ENCODE assay signal across 33 cellular contexts in genomic region chr17:5200360-5200759, GRCh38. TPM values are rescaled to one million over a fixed set of nuclear protein-coding genes. Genes with fewer than 3 reads are reported as not detected.
DNase-seq lines count a peak whose midpoint lies in the region; ATAC-seq and TF ChIP-seq lines count a peak whose summit lies in the region.
"Had no signal": no experiment of that assay in that cellular context is flagged by ENCODE, and none has a peak within 500 bp of the region (broad histone marks: within the 10 kb centered on the region; RNA-seq: fewer than 3 reads in every experiment).

No MANE protein-coding gene starts in this region.

- H3K9ac ChIP-seq in SU-DHL-6 (ENCODE audit: low read length) (peak overlapping the region; percentile 44), mammary epithelial cell (ENCODE audit: insufficient read depth, low read length) (no peak overlapping the region)

- no peaks in the 10 kb centered on the region for H3K27me3 Mint-ChIP-seq in stimulated activated memory B cell treated with anti-CD40 and anti-IgM and Interleukin-4, amounts not matched to agents 10 μg/mL and 1 μg/mL and 100 μg/mL, for 72 hours
- H3K27me3 Mint-ChIP-seq: CD8-positive, alpha-beta memory T cell had no signal

- peak overlapping the region; percentile 55 for H3K27ac Mint-ChIP-seq in stimulated activated memory B cell treated with anti-CD40 and anti-IgM and Interleukin-4, amounts not matched to agents 10 μg/mL and 1 μg/mL and 100 μg/mL, for 72 hours
- H3K27ac Mint-ChIP-seq: CD14-positive monocyte had no signal

- ATAC-seq in GM18517 (IDR thresholded peaks at IDR 0.05; ENCODE audit: unreplicated experiment): peak; percentile 47
- no peak for ATAC-seq in stimulated activated memory B cell treated with anti-CD40 and anti-IgM and Interleukin-4, amounts not matched to agents 10 μg/mL and 1 μg/mL and 100 μg/mL, for 72 hours
- ATAC-seq: HCT116 had no signal

- no peak for TF ChIP-seq CTCF in GM10266 (IDR thresholded peaks at IDR 0.05; ENCODE audit: control insufficient read depth, insufficient read depth, low read depth, missing control alignments)
- no peak for TF ChIP-seq CTCF in SU-DHL-6 (IDR thresholded peaks at IDR 0.05; ENCODE audit: insufficient read depth, low read length, poor library complexity, severe bottlenecking)
- TF ChIP-seq CTCF in mammary epithelial cell (conservative IDR thresholded peaks at IDR 0.05 in 1 of 2, IDR thresholded peaks at IDR 0.05 in 1 of 2; ENCODE audit: extremely low read depth in 1 of 2, insufficient read depth in 1 of 2, low read depth in 1 of 2, low read length in 2 of 2): no peak

- no peaks in the 10 kb centered on the region for H3K9me3 ChIP-seq in SU-DHL-6 (ENCODE audit: insufficient read depth, low read length)
- no peaks in the 10 kb centered on the region for H3K9me3 ChIP-seq in mammary epithelial cell (replicated peaks; ENCODE audit: insufficient read depth, low read length)
- H3K9me3 ChIP-seq: BE2C had no signal

- H3K4me1 ChIP-seq in mammary epithelial cell (ENCODE audit: insufficient read depth, low read length): no peaks in the 10 kb centered on the region
- H3K4me1 ChIP-seq: BE2C had no signal

- no peak overlapping the region for H3K4me3 Mint-ChIP-seq in stimulated activated memory B cell treated with anti-CD40 and anti-IgM and Interleukin-4, amounts not matched to agents 10 μg/mL and 1 μg/mL and 100 μg/mL, for 72 hours
- H3K4me3 Mint-ChIP-seq: CD14-positive monocyte; CD8-positive, alpha-beta memory T cell had no signal

- CTCF ChIA-PET in mammary epithelial cell (lab: Charles Lee; ENCODE audit: low non-redundant PET): no interaction called here

- BruUV-seq in mammary epithelial cell (replicated peaks; lab: Mats Ljungman, UMichigan): no TSS peak

- peaks cover 44% of the 10 kb centered on the region for H3K4me1 Mint-ChIP-seq in stimulated activated memory B cell treated with anti-CD40 and anti-IgM and Interleukin-4, amounts not matched to agents 10 μg/mL and 1 μg/mL and 100 μg/mL, for 72 hours

- H2AFZ ChIP-seq in SU-DHL-6 (ENCODE audit: low read depth, low read length, severe bottlenecking) (peak overlapping the region; percentile 20), mammary epithelial cell (ENCODE audit: low read depth, low read length) (no peak overlapping the region)
- H2AFZ ChIP-seq: PC-9 had no signal

- H3K4me3 ChIP-seq in SU-DHL-6 (ENCODE audit: insufficient read depth, low read length, poor library complexity, severe bottlenecking) (no peak overlapping the region), mammary epithelial cell (replicated peaks in 1 of 3; ENCODE audit: insufficient read depth in 1 of 3, low read depth in 2 of 3, low read length in 3 of 3) (no peak overlapping the region)
- H3K4me3 ChIP-seq: PC-9 had no signal

- WGBS in mammary epithelial cell (ENCODE audit: low coverage, missing lambda C conversion rate): 50% methylated on average over 2 of the region's 2 CpGs

- peak overlapping the region; percentile 64 for H3K4me2 ChIP-seq in SU-DHL-6 (ENCODE audit: low read depth, low read length, poor library complexity, severe bottlenecking)
- H3K4me2 ChIP-seq in mammary epithelial cell (ENCODE audit: insufficient read depth, low read depth, low read length): no peak overlapping the region
- H3K4me2 ChIP-seq: PC-9 had no signal

- intact Hi-C loops in mammary epithelial cell (cut with micrococcal nuclease): no loop called here

- H4K20me1 ChIP-seq in SU-DHL-6 (ENCODE audit: low read depth, low read length) (no peaks in the 10 kb centered on the region), mammary epithelial cell (ENCODE audit: insufficient read depth, low read length) (no peaks in the 10 kb centered on the region)

- H3K9me2 ChIP-seq in SU-DHL-6 (replicated peaks; ENCODE audit: insufficient read depth, low read length): no peaks in the 10 kb centered on the region

- peaks cover 25% of the 10 kb centered on the region for H3K36me3 Mint-ChIP-seq in stimulated activated memory B cell treated with anti-CD40 and anti-IgM and Interleukin-4, amounts not matched to agents 10 μg/mL and 1 μg/mL and 100 μg/mL, for 72 hours

- peaks cover 35% of the 10 kb centered on the region for H3F3A ChIP-seq in SU-DHL-6 (ENCODE audit: insufficient read depth)

- in situ Hi-C loops in ACHN (cut with HindIII; ENCODE audit: low pct_ligation_motif_present, low pct_unique_long_range_greater_than_20kb, low sequenced_read_pairs): no loop called here
- in situ Hi-C loops in mammary epithelial cell (cut with MboI; ENCODE audit: low sequenced_read_pairs in 2 of 2): loop anchor here in 1 of 2 donors (25.0 kb wide), 1 partner anchor 88 kb away; the partner anchor contains the start of genes USP6 and ZNF232

- H3K79me2 ChIP-seq in SU-DHL-6 (ENCODE audit: insufficient read depth, low read length): no peaks in the 10 kb centered on the region
- no peaks in the 10 kb centered on the region for H3K79me2 ChIP-seq in mammary epithelial cell (ENCODE audit: insufficient read depth, low read length)

- dilution Hi-C loops in mammary epithelial cell (cut with HindIII; ENCODE audit: low sequenced_read_pairs): no loop called here

- H3K27ac ChIP-seq in SU-DHL-6 (ENCODE audit: low read depth, low read length): peak overlapping the region; percentile 94
- no peak overlapping the region for H3K27ac ChIP-seq in mammary epithelial cell (ENCODE audit: insufficient read depth, low read depth, low read length)
- H3K27ac ChIP-seq: HL-60, PC-9 had no signal

- peaks cover 5% of the 10 kb centered on the region for H3K9me3 Mint-ChIP-seq in stimulated activated memory B cell treated with anti-CD40 and anti-IgM and Interleukin-4, amounts not matched to agents 10 μg/mL and 1 μg/mL and 100 μg/mL, for 72 hours
- H3K9me3 Mint-ChIP-seq: CD8-positive, alpha-beta memory T cell had no signal

- no peaks in the 10 kb centered on the region for H3K27me3 ChIP-seq in SU-DHL-6 (ENCODE audit: low read length)
- no peaks in the 10 kb centered on the region for H3K27me3 ChIP-seq in mammary epithelial cell (ENCODE audit: insufficient read depth, low read length)
- H3K27me3 ChIP-seq: BE2C had no signal

- no peaks in the 10 kb centered on the region for H3K36me3 ChIP-seq in SU-DHL-6 (ENCODE audit: low read length)
- no peaks in the 10 kb centered on the region for H3K36me3 ChIP-seq in mammary epithelial cell (ENCODE audit: insufficient read depth, low read length)
- H3K36me3 ChIP-seq: BE2C had no signal

- DNase-seq in GM10266 (ENCODE audit: extremely low spot score) (peak; percentile 45), ACHN (no peak), SIG-M5 (lab: John Stamatoyannopoulos, UW) (no peak), mammary epithelial cell (no peak), activated T-cell treated with anti-CD3 and anti-CD28 coated beads for 4 hours (no peak)
- DNase-seq: BE2C; CD8-positive, alpha-beta memory T cell; DMS 273 treated with DMSO at 0.1 percent for 48 hours; DND-41; Kasumi-1; MV-4-11; NCI-H1105; NCI-H1436 treated with DMSO at 0.1 percent for 48 hours; NCI-H187 treated with DMSO at 0.1 percent for 48 hours; NCI-H2171 treated with DMSO at 0.1 percent for 48 hours; NCI-H345; NCI-H510A treated with DMSO at 0.1 percent for 48 hours; NCI-H774; NK-92 treated with Interleukin-12 subunit alpha and Interleukin-12 subunit beta, amount 100 ng/mL, for 24 hours; PC-9; Right ventricle myocardium superior; RPMI8226; T-helper 1 cell had no signal

RNA-seq across cellular contexts. Expression of gene ZNF594, which starts 8.7 kb away (rescaled TPM):
- total RNA-seq in mammary epithelial cell: 1 to 10 TPM; 4.8 to 5.8 TPM
- 0.60 TPM for polyA plus RNA-seq in mammary epithelial cell
- polyA minus RNA-seq in mammary epithelial cell: not detected

RNA-seq across cellular contexts. Expression of gene SCIMP, which starts 34.3 kb away (rescaled TPM):
- total RNA-seq in mammary epithelial cell: not detected
- polyA plus RNA-seq in mammary epithelial cell: not detected
- polyA minus RNA-seq in mammary epithelial cell: not detected
- total RNA-seq: A673, H1, MCF 10A, PC-9, SK-MEL-5 had no signal
- polyA plus RNA-seq: H1 had no signal
